ENCODE assay signal across 27 cellular contexts in the genomic region with DNA sequence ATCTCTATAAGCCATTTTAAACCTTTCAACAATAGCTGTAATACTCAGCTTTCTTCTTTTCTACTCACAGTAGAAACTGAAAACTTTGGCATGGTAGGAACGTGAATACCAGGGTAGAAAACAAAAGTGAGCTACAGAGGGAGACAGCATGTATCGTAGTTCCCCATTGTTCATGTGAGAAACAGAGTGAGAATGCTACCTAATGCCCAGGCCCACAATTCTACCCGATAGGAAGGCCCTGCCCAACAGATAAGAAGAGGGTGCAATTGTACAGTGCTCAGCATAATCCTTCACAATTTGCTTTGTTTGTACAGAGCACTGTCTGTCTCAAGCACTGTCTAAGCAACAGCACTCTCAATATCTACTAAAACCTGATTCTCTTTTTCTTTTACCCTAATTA.
A peak's percentile ranks its signal among the peaks of the same experiment; 100 is the strongest.
DNase-seq lines count a peak whose midpoint lies in the region; ATAC-seq and TF ChIP-seq lines count a peak whose summit lies in the region.
"Had no signal": no experiment of that assay in that cellular context is flagged by ENCODE, and none has a peak within 500 bp of the region (broad histone marks: within the 10 kb centered on the region; RNA-seq: fewer than 3 reads in every experiment).

No MANE protein-coding gene starts in this region.

- no TSS peak for BruUV-seq in IMR-90 (replicated peaks; lab: Mats Ljungman, UMichigan)

- ATAC-seq in IMR-90 (ENCODE audit: low read depth): peak; percentile 56
- no peak for ATAC-seq in HG02852 (IDR thresholded peaks at IDR 0.05; ENCODE audit: unreplicated experiment)
- ATAC-seq: effector memory CD8-positive, alpha-beta T cell; foreskin keratinocyte; K562; left colon had no signal

- dilution Hi-C loops in IMR-90 (cut with HindIII; ENCODE audit: low sequenced_read_pairs, unreplicated experiment): no loop called here

- H3K4me3 Mint-ChIP-seq in endodermal cell (peak overlapping the region; percentile 40), osteocyte (ENCODE audit: unreplicated experiment) (no peak overlapping the region)
- H3K4me3 Mint-ChIP-seq: activated CD4-positive, alpha-beta memory T cell treated with anti-CD3 and anti-CD28 coated beads for 36 hours; activated naive CD4-positive, alpha-beta T cell treated with anti-CD3 and anti-CD28 coated beads, Interleukin-2, amount 50 U/mL, for 24 hours; effector memory CD8-positive, alpha-beta T cell; immature natural killer cell had no signal

- H4K20me1 ChIP-seq in IMR-90 (ENCODE audit: insufficient read depth, low read length): no peaks in the 10 kb centered on the region
- H4K20me1 ChIP-seq: BLaER1 treated with 17β-estradiol and CSF1 and Interleukin-3, amounts not matched to agents 10 nM and 100 nM had no signal

- no peak overlapping the region; the same call in 1 of the 2 replicates for H2BK120ac ChIP-seq in IMR-90 (ENCODE audit: low read depth, low read length)

- peak overlapping the region; percentile 36; the same call in 1 of the 2 replicates for H3K27ac ChIP-seq in IMR-90 (ENCODE audit: insufficient read depth, low read length)
- peak overlapping the region; percentile 67 for H3K27ac ChIP-seq in endodermal cell (ENCODE audit: low read depth, low read length)
- H3K27ac ChIP-seq: BLaER1 treated with 17β-estradiol and CSF1 and Interleukin-3, amounts not matched to agents 10 nM and 100 nM; colonic mucosa; foreskin keratinocyte; neutrophil; stomach; tibial nerve had no signal

- H2BK5ac ChIP-seq in IMR-90 (ENCODE audit: low read depth, low read length, poor library complexity, severe bottlenecking): no peak overlapping the region

- H2BK20ac ChIP-seq in IMR-90 (ENCODE audit: low read depth, low read length): no peak overlapping the region

- no peak overlapping the region for H3K23ac ChIP-seq in IMR-90 (ENCODE audit: low read depth, low read length)

- intact Hi-C loops in IMR-90 (cut with micrococcal nuclease): no loop called here

- H3K9ac ChIP-seq in ES-I3 (ENCODE audit: low read depth, low read length) (peak overlapping the region; percentile 63), IMR-90 (ENCODE audit: low read depth, low read length) (no peak overlapping the region), endodermal cell (ENCODE audit: extremely low read depth, low read length, poor library complexity, severe bottlenecking) (no peak overlapping the region)
- H3K9ac ChIP-seq: BLaER1 treated with 17β-estradiol and CSF1 and Interleukin-3, amounts not matched to agents 10 nM and 100 nM had no signal

- H3K4ac ChIP-seq in IMR-90 (ENCODE audit: low read depth, low read length): no peak overlapping the region

- H4K8ac ChIP-seq in IMR-90 (ENCODE audit: low read depth in 2 of 2, low read length in 2 of 2): peak overlapping the region; percentile 10 to 20; a peak in 2 of 4 replicates

- H3K9me3 Mint-ChIP-seq in endodermal cell (peaks cover 2% of the 10 kb centered on the region), osteocyte (ENCODE audit: unreplicated experiment) (no peaks in the 10 kb centered on the region)
- H3K9me3 Mint-ChIP-seq: activated CD4-positive, alpha-beta memory T cell treated with anti-CD3 and anti-CD28 coated beads for 36 hours; activated naive CD4-positive, alpha-beta T cell treated with anti-CD3 and anti-CD28 coated beads, Interleukin-2, amount 50 U/mL, for 24 hours; activated T-helper 2 cell treated with anti-CD3 and anti-CD28 coated beads, Interferon-gamma antibody, Interleukin-2, Interleukin-4, amounts not matched to agents 10 μg/mL and 5 μg/mL and 100 μg/mL, durations not matched to agents 14 hours and 24 hours and 36 hours; effector memory CD8-positive, alpha-beta T cell had no signal

- no peak overlapping the region for H3K14ac ChIP-seq in IMR-90 (replicated peaks; ENCODE audit: low read depth, low read length)

- H3K36me3 Mint-ChIP-seq in endodermal cell (ENCODE audit: low read depth) (no peaks in the 10 kb centered on the region), osteocyte (ENCODE audit: unreplicated experiment) (no peaks in the 10 kb centered on the region)
- H3K36me3 Mint-ChIP-seq: activated CD4-positive, alpha-beta memory T cell treated with anti-CD3 and anti-CD28 coated beads for 36 hours; activated naive CD4-positive, alpha-beta T cell treated with anti-CD3 and anti-CD28 coated beads, Interleukin-2, amount 50 U/mL, for 24 hours; immature natural killer cell had no signal

- peak overlapping the region; percentile 57 for H3K18ac ChIP-seq in IMR-90 (ENCODE audit: low read depth, low read length)

- in situ Hi-C loops in IMR-90 (cut with MboI; ENCODE audit: low sequenced_read_pairs): no loop called here

- H3K4me1 ChIP-seq in ES-I3 (ENCODE audit: insufficient read depth, low read length) (0 out of 2 replicates have a peak, but pooled peaks cover 8% of the 10 kb centered on the region), IMR-90 (ENCODE audit: control insufficient read depth, insufficient read depth, low read length) (peaks cover 3% of the 10 kb centered on the region), endodermal cell (ENCODE audit: control insufficient read depth, insufficient read depth, low read length) (no peaks in the 10 kb centered on the region)
- H3K4me1 ChIP-seq: BLaER1 treated with 17β-estradiol and CSF1 and Interleukin-3, amounts not matched to agents 10 nM and 100 nM; colonic mucosa; foreskin keratinocyte; stomach; tibial nerve had no signal

- no peaks in the 10 kb centered on the region for H3K9me1 ChIP-seq in IMR-90 (ENCODE audit: insufficient read depth, low read length)

- H3K27me3 Mint-ChIP-seq in endodermal cell (ENCODE audit: insufficient read depth): no peaks in the 10 kb centered on the region
- H3K27me3 Mint-ChIP-seq in osteocyte (ENCODE audit: unreplicated experiment): no peaks in the 10 kb centered on the region
- H3K27me3 Mint-ChIP-seq: activated CD4-positive, alpha-beta memory T cell treated with anti-CD3 and anti-CD28 coated beads for 36 hours; effector memory CD8-positive, alpha-beta T cell had no signal

- no peaks in the 10 kb centered on the region for H3K79me1 ChIP-seq in IMR-90 (ENCODE audit: low read depth in 1 of 2, low read length in 2 of 2)

- peak overlapping the region; percentile 75 for H4K5ac ChIP-seq in IMR-90 (ENCODE audit: low read depth, low read length)

- no peak for TF ChIP-seq POLR2A in IMR-90 (IDR thresholded peaks at IDR 0.05; ENCODE audit: low read depth, low read length)

- H3K4me3 ChIP-seq in IMR-90 (ENCODE audit: insufficient read depth, low read depth, low read length) (no peak overlapping the region; the same call in 1 of the 2 replicates), endodermal cell (ENCODE audit: low read length) (peak overlapping the region; percentile 29)
- H3K4me3 ChIP-seq: BLaER1 treated with 17β-estradiol and CSF1 and Interleukin-3, amounts not matched to agents 10 nM and 100 nM; colonic mucosa; K562; stomach; tibial nerve had no signal

- no peak overlapping the region for H3K56ac ChIP-seq in IMR-90 (ENCODE audit: extremely low read depth, insufficient read depth, low read length)

- H3K27ac Mint-ChIP-seq in endodermal cell (no peak overlapping the region), osteocyte (ENCODE audit: unreplicated experiment) (peak overlapping the region; percentile 7)
- H3K27ac Mint-ChIP-seq: activated CD4-positive, alpha-beta memory T cell treated with anti-CD3 and anti-CD28 coated beads for 36 hours; activated naive CD4-positive, alpha-beta T cell treated with anti-CD3 and anti-CD28 coated beads, Interleukin-2, amount 50 U/mL, for 24 hours; activated T-helper 2 cell treated with anti-CD3 and anti-CD28 coated beads, Interferon-gamma antibody, Interleukin-2, Interleukin-4, amounts not matched to agents 10 μg/mL and 5 μg/mL and 100 μg/mL, durations not matched to agents 14 hours and 24 hours and 36 hours; effector memory CD8-positive, alpha-beta T cell; immature natural killer cell had no signal

- H3K27me3 ChIP-seq in IMR-90 (ENCODE audit: control insufficient read depth, insufficient read depth, low read length) (no peaks in the 10 kb centered on the region), endodermal cell (ENCODE audit: control insufficient read depth, insufficient read depth, low read length, poor library complexity, severe bottlenecking) (no peaks in the 10 kb centered on the region)
- H3K27me3 ChIP-seq: BLaER1 treated with 17β-estradiol and CSF1 and Interleukin-3, amounts not matched to agents 10 nM and 100 nM; colonic mucosa; foreskin keratinocyte; neutrophil; stomach; tibial nerve had no signal

- H3K4me1 Mint-ChIP-seq in endodermal cell (no peaks in the 10 kb centered on the region), osteocyte (ENCODE audit: unreplicated experiment) (peaks cover 8% of the 10 kb centered on the region)
- H3K4me1 Mint-ChIP-seq: activated naive CD4-positive, alpha-beta T cell treated with anti-CD3 and anti-CD28 coated beads, Interleukin-2, amount 50 U/mL, for 24 hours; immature natural killer cell had no signal

- TF ChIP-seq CTCF in IMR-90 (conservative IDR thresholded peaks at IDR 0.05; ENCODE audit: low read depth, low read length) (no peak), endodermal cell (conservative IDR thresholded peaks at IDR 0.05) (no peak), osteocyte (IDR thresholded peaks at IDR 0.05) (no peak)

- DNase-seq in IMR-90 (no peak), endodermal cell (no peak), osteocyte (ENCODE audit: extremely low spot score, unreplicated experiment) (no peak), dermis blood vessel endothelial cell (no peak)
- DNase-seq in activated CD8-positive, alpha-beta memory T cell treated with anti-CD3 and anti-CD28 coated beads, Interleukin-2, amount 50 U/mL, for 4 hours: no peak
- no peak for DNase-seq in stimulated activated naive CD4-positive, alpha-beta T cell (lab: John Stamatoyannopoulos, UW)
- DNase-seq: activated CD4-positive, alpha-beta memory T cell treated with anti-CD3 and anti-CD28 coated beads for 36 hours; colonic mucosa; effector memory CD8-positive, alpha-beta T cell; foreskin keratinocyte; GF-D8; immature natural killer cell; left colon; NCI-H1105 treated with DMSO at 0.1 percent for 48 hours; NCI-H2029; NCI-H2227 treated with DMSO at 0.1 percent for 48 hours; NCI-H748 treated with DMSO at 0.1 percent for 48 hours; small intestine; stomach had no signal

- H2AK9ac ChIP-seq in IMR-90 (replicated peaks; ENCODE audit: low read depth, low read length, poor library complexity): no peak overlapping the region

- H4K91ac ChIP-seq in IMR-90 (ENCODE audit: insufficient read depth, low read depth, low read length): peak overlapping the region; percentile 20; the same call in 1 of the 2 replicates

- H2BK15ac ChIP-seq in IMR-90 (ENCODE audit: low read depth, low read length): no peak overlapping the region

- H2AK5ac ChIP-seq in IMR-90 (ENCODE audit: low read depth, low read length): no peak overlapping the region

- CTCF ChIA-PET in IMR-90 (lab: Yijun Ruan, JAX): no interaction called here

- TF ChIP-seq RAD21 in IMR-90 (IDR thresholded peaks at IDR 0.05; ENCODE audit: low read length): no peak

- no peaks in the 10 kb centered on the region for H3K9me3 ChIP-seq in ES-I3 (ENCODE audit: control insufficient read depth, insufficient read depth, low read length)
- no peaks in the 10 kb centered on the region for H3K9me3 ChIP-seq in IMR-90 (ENCODE audit: control insufficient read depth, insufficient read depth, low read length)
- H3K9me3 ChIP-seq in endodermal cell (ENCODE audit: control insufficient read depth, low read length): no peaks in the 10 kb centered on the region
- H3K9me3 ChIP-seq: colonic mucosa, neutrophil, stomach, tibial nerve had no signal

- H2AFZ ChIP-seq in IMR-90 (replicated peaks; ENCODE audit: low read length, poor library complexity): no peak overlapping the region

- no peaks in the 10 kb centered on the region for H3K36me3 ChIP-seq in ES-I3 (ENCODE audit: insufficient read depth, low read length)
- H3K36me3 ChIP-seq in IMR-90 (ENCODE audit: control insufficient read depth, insufficient read depth, low read length): no peaks in the 10 kb centered on the region
- H3K36me3 ChIP-seq in endodermal cell (ENCODE audit: control insufficient read depth, insufficient read depth, low read length): no peaks in the 10 kb centered on the region
- H3K36me3 ChIP-seq: BLaER1 treated with 17β-estradiol and CSF1 and Interleukin-3, amounts not matched to agents 10 nM and 100 nM; colonic mucosa; neutrophil; stomach; tibial nerve had no signal

- POLR2A ChIA-PET in IMR-90 (lab: Charles Lee; ENCODE audit: unreplicated experiment): no interaction called here

- WGBS in IMR-90 (ENCODE audit: extremely low coverage in 2 of 2, insufficient read length in 1 of 2), 2 experiments: 60% methylated on average over 1 of the region's 3 CpGs; no CpG with 5 or more reads in 1 of the 2 experiments
- WGBS in endodermal cell (ENCODE audit: insufficient coverage in 1 of 2, insufficient read length in 1 of 2), 2 experiments: 68 to 85% methylated on average over 2 to 3 of the region's 3 CpGs

- peak overlapping the region; percentile 53 for H3K4me2 ChIP-seq in IMR-90 (ENCODE audit: low read depth, low read length)
- H3K4me2 ChIP-seq: BLaER1 treated with 17β-estradiol and CSF1 and Interleukin-3, amounts not matched to agents 10 nM and 100 nM had no signal
